Comparison of ENCODE assay signal across 8 cellular contexts in the genomic region with DNA sequence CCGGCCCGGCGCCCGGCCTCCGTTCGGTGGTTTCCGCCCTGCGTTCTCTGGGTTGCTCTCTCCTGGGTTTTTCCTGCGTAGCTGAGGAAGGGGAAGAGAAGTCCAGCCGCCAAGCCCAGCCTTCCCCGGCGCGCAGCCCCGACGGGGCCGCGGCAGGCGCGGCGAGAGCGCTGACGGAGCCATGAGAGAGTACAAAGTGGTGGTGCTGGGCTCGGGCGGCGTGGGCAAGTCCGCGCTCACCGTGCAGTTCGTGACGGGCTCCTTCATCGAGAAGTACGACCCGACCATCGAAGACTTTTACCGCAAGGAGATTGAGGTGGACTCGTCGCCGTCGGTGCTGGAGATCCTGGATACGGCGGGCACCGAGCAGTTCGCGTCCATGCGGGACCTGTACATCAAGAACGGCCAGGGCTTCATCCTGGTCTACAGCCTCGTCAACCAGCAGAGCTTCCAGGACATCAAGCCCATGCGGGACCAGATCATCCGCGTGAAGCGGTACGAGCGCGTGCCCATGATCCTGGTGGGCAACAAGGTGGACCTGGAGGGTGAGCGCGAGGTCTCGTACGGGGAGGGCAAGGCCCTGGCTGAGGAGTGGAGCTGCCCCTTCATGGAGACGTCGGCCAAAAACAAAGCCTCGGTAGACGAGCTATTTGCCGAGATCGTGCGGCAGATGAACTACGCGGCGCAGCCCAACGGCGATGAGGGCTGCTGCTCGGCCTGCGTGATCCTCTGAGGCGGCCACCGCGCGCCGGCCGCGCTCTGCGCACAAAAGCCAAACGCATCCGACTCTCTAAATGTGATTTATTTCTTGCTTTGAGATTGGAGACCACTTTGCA. TPM values are rescaled to one million over a fixed set of nuclear protein-coding genes. Genes with fewer than 3 reads are reported as not detected.
DNase-seq lines count a peak whose midpoint lies in the region; ATAC-seq, FAIRE-seq and TF ChIP-seq lines count a peak whose summit lies in the region.

No MANE protein-coding gene starts in this region.

- H3K36me3 Mint-ChIP-seq in WTC11: peaks cover 5% of the 10 kb centered on the region

- H3K4me3 Mint-ChIP-seq in WTC11: peak overlapping the region; percentile 97

- peak overlapping the region; percentile 58 for H3K4me3 ChIP-seq in bronchial epithelial cell (ENCODE audit: low read depth, low read length)

- no peak for TF ChIP-seq CTCF in WTC11 (IDR thresholded peaks at IDR 0.05)
- no peak for TF ChIP-seq CTCF in bronchial epithelial cell (IDR thresholded peaks at IDR 0.05; ENCODE audit: insufficient read depth, low read length, severe bottlenecking)

- FAIRE-seq in bronchial epithelial cell (lab: Jason Lieb, UNC): no peak

- POLR2A ChIA-PET in WTC11 (lab: Charles Lee): interaction anchor here (1.1 kb wide), 1 partner anchor 455 kb away, joined by 6 read pairs; no protein-coding TSS in a partner anchor

- ATAC-seq in GM19452 (IDR thresholded peaks at IDR 0.05; ENCODE audit: unreplicated experiment) (peak; percentile 5), WTC11 (no peak)

- no peaks in the 10 kb centered on the region for H3K27me3 ChIP-seq in bronchial epithelial cell (ENCODE audit: control insufficient read depth, insufficient read depth, low read length)

- DNase-seq in C1 segment of cervical spinal cord (lab: John Stamatoyannopoulos, UW): peak in 12 of 14 donors; percentile 18 to 73 (median 53)
- peak; percentile 54 for DNase-seq in HT-29 (ENCODE audit: low spot score)
- DNase-seq in WTC11 (ENCODE audit: low spot score): peak; percentile 35
- no peak for DNase-seq in bronchial epithelial cell (ENCODE audit: low read depth)
- DNase-seq in kidney tubule cell (ENCODE audit: low spot score): peak; percentile 44
- peak in 3 of 4 experiments; percentile 14 to 25 (median 15) for DNase-seq in stimulated activated CD4-positive, alpha-beta T cell treated with anti-CD3 and anti-CD28 coated beads, Interleukin-1b, Interleukin-23, amount 100 ng/mL, for 24 hours (ENCODE audit: low read depth in 4 of 4, low spot score in 1 of 4)
- no peak for DNase-seq in DMS114 treated with DMSO at 0.1 percent for 48 hours (lab: John Stamatoyannopoulos, UW; ENCODE audit: unreplicated experiment)

- peaks cover 43% of the 10 kb centered on the region for H3K4me1 Mint-ChIP-seq in WTC11

- no peak overlapping the region; the same call in 1 of the 2 replicates for H3K27ac Mint-ChIP-seq in WTC11

- CTCF ChIA-PET in WTC11 (lab: Charles Lee): interaction anchor here (0.5 to 1.2 kb wide), 2 partner anchors 120 to 1697 kb away, joined by 3 to 6 read pairs; no protein-coding TSS in a partner anchor

- peaks cover 3% of the 10 kb centered on the region; the same call in 1 of the 2 replicates for H3K27me3 Mint-ChIP-seq in WTC11 (ENCODE audit: low read depth)

- no peaks in the 10 kb centered on the region for H3K36me3 ChIP-seq in bronchial epithelial cell (ENCODE audit: control insufficient read depth, insufficient read depth, low read length)

- H3K9me3 Mint-ChIP-seq in WTC11: no peaks in the 10 kb centered on the region

TF ChIP-seq in WTC11, 78 proteins besides CTCF, POLR2A, EP300 and RAD21 (continues in another document):
- TF ChIP-seq, protein P1, sequence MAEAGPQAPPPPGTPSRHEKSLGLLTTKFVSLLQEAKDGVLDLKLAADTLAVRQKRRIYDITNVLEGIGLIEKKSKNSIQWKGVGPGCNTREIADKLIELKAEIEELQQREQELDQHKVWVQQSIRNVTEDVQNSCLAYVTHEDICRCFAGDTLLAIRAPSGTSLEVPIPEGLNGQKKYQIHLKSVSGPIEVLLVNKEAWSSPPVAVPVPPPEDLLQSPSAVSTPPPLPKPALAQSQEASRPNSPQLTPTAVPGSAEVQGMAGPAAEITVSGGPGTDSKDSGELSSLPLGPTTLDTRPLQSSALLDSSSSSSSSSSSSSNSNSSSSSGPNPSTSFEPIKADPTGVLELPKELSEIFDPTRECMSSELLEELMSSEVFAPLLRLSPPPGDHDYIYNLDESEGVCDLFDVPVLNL (CRISPR knock-in tag; IDR thresholded peaks at IDR 0.05; ENCODE audit: borderline replicate concordance, low read depth): no peak
- TF ChIP-seq, protein P2, sequence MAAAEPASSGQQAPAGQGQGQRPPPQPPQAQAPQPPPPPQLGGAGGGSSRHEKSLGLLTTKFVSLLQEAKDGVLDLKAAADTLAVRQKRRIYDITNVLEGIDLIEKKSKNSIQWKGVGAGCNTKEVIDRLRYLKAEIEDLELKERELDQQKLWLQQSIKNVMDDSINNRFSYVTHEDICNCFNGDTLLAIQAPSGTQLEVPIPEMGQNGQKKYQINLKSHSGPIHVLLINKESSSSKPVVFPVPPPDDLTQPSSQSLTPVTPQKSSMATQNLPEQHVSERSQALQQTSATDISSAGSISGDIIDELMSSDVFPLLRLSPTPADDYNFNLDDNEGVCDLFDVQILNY (CRISPR knock-in tag; IDR thresholded peaks at IDR 0.05): no peak
- TF ChIP-seq TP53 (CRISPR knock-in tag; IDR thresholded peaks at IDR 0.05): no peak
- TF ChIP-seq NR3C1 (CRISPR knock-in tag; conservative IDR thresholded peaks at IDR 0.05; ENCODE audit: low read depth): no peak
- TF ChIP-seq OVOL2 (CRISPR knock-in tag; IDR thresholded peaks at IDR 0.05; ENCODE audit: borderline replicate concordance): no peak
- TF ChIP-seq TCF7 (CRISPR knock-in tag; IDR thresholded peaks at IDR 0.05; ENCODE audit: low read depth): no peak
- TF ChIP-seq, protein P3, sequence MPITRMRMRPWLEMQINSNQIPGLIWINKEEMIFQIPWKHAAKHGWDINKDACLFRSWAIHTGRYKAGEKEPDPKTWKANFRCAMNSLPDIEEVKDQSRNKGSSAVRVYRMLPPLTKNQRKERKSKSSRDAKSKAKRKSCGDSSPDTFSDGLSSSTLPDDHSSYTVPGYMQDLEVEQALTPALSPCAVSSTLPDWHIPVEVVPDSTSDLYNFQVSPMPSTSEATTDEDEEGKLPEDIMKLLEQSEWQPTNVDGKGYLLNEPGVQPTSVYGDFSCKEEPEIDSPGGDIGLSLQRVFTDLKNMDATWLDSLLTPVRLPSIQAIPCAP (CRISPR knock-in tag; IDR thresholded peaks at IDR 0.05): no peak
- TF ChIP-seq, protein P4, sequence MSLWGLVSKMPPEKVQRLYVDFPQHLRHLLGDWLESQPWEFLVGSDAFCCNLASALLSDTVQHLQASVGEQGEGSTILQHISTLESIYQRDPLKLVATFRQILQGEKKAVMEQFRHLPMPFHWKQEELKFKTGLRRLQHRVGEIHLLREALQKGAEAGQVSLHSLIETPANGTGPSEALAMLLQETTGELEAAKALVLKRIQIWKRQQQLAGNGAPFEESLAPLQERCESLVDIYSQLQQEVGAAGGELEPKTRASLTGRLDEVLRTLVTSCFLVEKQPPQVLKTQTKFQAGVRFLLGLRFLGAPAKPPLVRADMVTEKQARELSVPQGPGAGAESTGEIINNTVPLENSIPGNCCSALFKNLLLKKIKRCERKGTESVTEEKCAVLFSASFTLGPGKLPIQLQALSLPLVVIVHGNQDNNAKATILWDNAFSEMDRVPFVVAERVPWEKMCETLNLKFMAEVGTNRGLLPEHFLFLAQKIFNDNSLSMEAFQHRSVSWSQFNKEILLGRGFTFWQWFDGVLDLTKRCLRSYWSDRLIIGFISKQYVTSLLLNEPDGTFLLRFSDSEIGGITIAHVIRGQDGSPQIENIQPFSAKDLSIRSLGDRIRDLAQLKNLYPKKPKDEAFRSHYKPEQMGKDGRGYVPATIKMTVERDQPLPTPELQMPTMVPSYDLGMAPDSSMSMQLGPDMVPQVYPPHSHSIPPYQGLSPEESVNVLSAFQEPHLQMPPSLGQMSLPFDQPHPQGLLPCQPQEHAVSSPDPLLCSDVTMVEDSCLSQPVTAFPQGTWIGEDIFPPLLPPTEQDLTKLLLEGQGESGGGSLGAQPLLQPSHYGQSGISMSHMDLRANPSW (CRISPR knock-in tag; conservative IDR thresholded peaks at IDR 0.05; ENCODE audit: low read depth): no peak
- TF ChIP-seq ZNF219 (CRISPR knock-in tag; IDR thresholded peaks at IDR 0.05; ENCODE audit: borderline replicate concordance): peak; percentile 8; the same call in 1 of the 2 replicates
- TF ChIP-seq, protein P5, sequence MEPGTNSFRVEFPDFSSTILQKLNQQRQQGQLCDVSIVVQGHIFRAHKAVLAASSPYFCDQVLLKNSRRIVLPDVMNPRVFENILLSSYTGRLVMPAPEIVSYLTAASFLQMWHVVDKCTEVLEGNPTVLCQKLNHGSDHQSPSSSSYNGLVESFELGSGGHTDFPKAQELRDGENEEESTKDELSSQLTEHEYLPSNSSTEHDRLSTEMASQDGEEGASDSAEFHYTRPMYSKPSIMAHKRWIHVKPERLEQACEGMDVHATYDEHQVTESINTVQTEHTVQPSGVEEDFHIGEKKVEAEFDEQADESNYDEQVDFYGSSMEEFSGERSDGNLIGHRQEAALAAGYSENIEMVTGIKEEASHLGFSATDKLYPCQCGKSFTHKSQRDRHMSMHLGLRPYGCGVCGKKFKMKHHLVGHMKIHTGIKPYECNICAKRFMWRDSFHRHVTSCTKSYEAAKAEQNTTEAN (CRISPR knock-in tag; IDR thresholded peaks at IDR 0.05): no peak
- no peak for TF ChIP-seq NFATC4 (CRISPR knock-in tag; IDR thresholded peaks at IDR 0.05)
- TF ChIP-seq, protein P6, sequence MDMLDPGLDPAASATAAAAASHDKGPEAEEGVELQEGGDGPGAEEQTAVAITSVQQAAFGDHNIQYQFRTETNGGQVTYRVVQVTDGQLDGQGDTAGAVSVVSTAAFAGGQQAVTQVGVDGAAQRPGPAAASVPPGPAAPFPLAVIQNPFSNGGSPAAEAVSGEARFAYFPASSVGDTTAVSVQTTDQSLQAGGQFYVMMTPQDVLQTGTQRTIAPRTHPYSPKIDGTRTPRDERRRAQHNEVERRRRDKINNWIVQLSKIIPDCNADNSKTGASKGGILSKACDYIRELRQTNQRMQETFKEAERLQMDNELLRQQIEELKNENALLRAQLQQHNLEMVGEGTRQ (CRISPR knock-in tag; IDR thresholded peaks at IDR 0.05): no peak
- TF ChIP-seq ELF4 (CRISPR knock-in tag; IDR thresholded peaks at IDR 0.05; ENCODE audit: low read depth): no peak
- TF ChIP-seq ZNF263 (CRISPR knock-in tag; IDR thresholded peaks at IDR 0.05; ENCODE audit: low read depth): no peak
- no peak for TF ChIP-seq GTF2I (CRISPR knock-in tag; conservative IDR thresholded peaks at IDR 0.05)
- TF ChIP-seq KAT7 (CRISPR knock-in tag; IDR thresholded peaks at IDR 0.05; ENCODE audit: borderline replicate concordance): peak; percentile 7; the same call in 1 of the 2 replicates
- TF ChIP-seq CREB1 (CRISPR knock-in tag; IDR thresholded peaks at IDR 0.05): no peak

RNA-seq across cellular contexts. Expression of a gene that starts 0.7 kb away (rescaled TPM):
- total RNA-seq in HT-29 (2014; rRNA removed; shearing (Covaris generic)): 25.3 and 25.8 TPM in 2 replicates
- total RNA-seq in WTC11 (2021): 21.8 to 25.6 TPM (median 22.6 TPM) in 3 replicates
- total RNA-seq in bronchial epithelial cell: 17.2 and 29.0 TPM in 2 replicates

Comparison
In these comparisons a context has a peak if more than half of its experiments do, and no peak if none do; other contexts are left out.
1. DNase-seq: peak in C1 segment of cervical spinal cord (12 of 14), HT-29 (single experiment), WTC11 (single experiment), kidney tubule cell (single experiment) and stimulated activated CD4-positive, alpha-beta T cell treated with anti-CD3 and anti-CD28 coated beads, Interleukin-1b, Interleukin-23, amount 100 ng/mL, for 24 hours (3 of 4); none in bronchial epithelial cell (single experiment) and DMS114 treated with DMSO at 0.1 percent for 48 hours (single experiment).